In genomic region chr4:40719008-40719623, GRCh38 we compare ENCODE assay signal across 9 cellular contexts. TPM values are rescaled to one million over a fixed set of nuclear protein-coding genes. Genes with fewer than 3 reads are reported as not detected.
DNase-seq lines count a peak whose midpoint lies in the region; ATAC-seq, FAIRE-seq and TF ChIP-seq lines count a peak whose summit lies in the region.
"Had no signal": no experiment of that assay in that cellular context is flagged by ENCODE, and none has a peak within 500 bp of the region (broad histone marks: within the 10 kb centered on the region; RNA-seq: fewer than 3 reads in every experiment).

No MANE protein-coding gene starts in this region.

- peaks cover 14% of the 10 kb centered on the region for H3K27me3 Mint-ChIP-seq in stimulated activated naive CD8-positive, alpha-beta T cell treated with anti-CD3 and anti-CD28 coated beads, Interleukin-15, amount 100 ng/mL, for 72 hours

- FAIRE-seq in kidney (lab: Jason Lieb, UNC), result peak; percentile 42
- FAIRE-seq: endometrium had no signal

- TF ChIP-seq CTCF in WI38 (IDR thresholded peaks at IDR 0.05; ENCODE audit: low read depth, low read length) (peak; percentile 33; the same call in 1 of the 2 replicates), kidney (IDR thresholded peaks at IDR 0.05; ENCODE audit: borderline replicate concordance, extremely low read depth, insufficient read depth) (peak; percentile 73)

- no peak for DNase-seq in stimulated activated naive CD8-positive, alpha-beta T cell treated with anti-CD3 and anti-CD28 coated beads, Interleukin-15, amount 100 ng/mL, for 72 hours
- no peak for DNase-seq in stimulated activated naive CD8-positive, alpha-beta T cell treated with anti-CD3 and anti-CD28 coated beads, Interleukin-15, Interleukin-2, amounts not matched to agents 100 U/mL and 50 U/mL, for 24 hours
- DNase-seq in NCI-H1417 treated with DMSO at 0.1 percent for 48 hours (lab: John Stamatoyannopoulos, UW) (peak; percentile 35), kidney (no peak)
- no peak for DNase-seq in activated CD8-positive, alpha-beta memory T cell treated with anti-CD3 and anti-CD28 coated beads for 24 hours

- ATAC-seq in stimulated activated naive CD8-positive, alpha-beta T cell treated with anti-CD3 and anti-CD28 coated beads, Interleukin-15, amount 100 ng/mL, for 72 hours, result peak; percentile 69
- no peak for ATAC-seq in stimulated activated naive CD8-positive, alpha-beta T cell treated with anti-CD3 and anti-CD28 coated beads, Interleukin-15, Interleukin-2, amounts not matched to agents 100 U/mL and 50 U/mL, for 24 hours
- ATAC-seq in HG02588 (IDR thresholded peaks at IDR 0.05; ENCODE audit: unreplicated experiment) (peak; percentile 69), HG03378 (IDR thresholded peaks at IDR 0.05; ENCODE audit: unreplicated experiment) (no peak)

- H3K4me3 ChIP-seq in WI38 (ENCODE audit: low read depth, low read length) (no peak overlapping the region), kidney (ENCODE audit: low read length in 2 of 2) (no peak overlapping the region)

- no peaks in the 10 kb centered on the region for H3K36me3 ChIP-seq in kidney (ENCODE audit: control insufficient read depth in 1 of 2, insufficient read depth in 2 of 2, low read length in 2 of 2)

- H3K9ac ChIP-seq in kidney (ENCODE audit: low read length in 2 of 2), result no peak overlapping the region

- intact Hi-C loops in kidney (cut with DNase I), result no loop called here

- peaks cover 5% of the 10 kb centered on the region for H3K4me1 Mint-ChIP-seq in stimulated activated naive CD8-positive, alpha-beta T cell treated with anti-CD3 and anti-CD28 coated beads, Interleukin-15, amount 100 ng/mL, for 72 hours

- H3K9me3 ChIP-seq in kidney (ENCODE audit: control insufficient read depth in 1 of 2, low read length in 2 of 2), result no peaks in the 10 kb centered on the region

- H3K27ac ChIP-seq in kidney (ENCODE audit: low read depth in 2 of 2, low read length in 2 of 2), result peak overlapping the region; percentile 27 to 78

- H3K9me3 Mint-ChIP-seq in stimulated activated naive CD8-positive, alpha-beta T cell treated with anti-CD3 and anti-CD28 coated beads, Interleukin-15, amount 100 ng/mL, for 72 hours, result no peaks in the 10 kb centered on the region

- H3K27ac Mint-ChIP-seq in stimulated activated naive CD8-positive, alpha-beta T cell treated with anti-CD3 and anti-CD28 coated beads, Interleukin-15, amount 100 ng/mL, for 72 hours, result no peak overlapping the region

- H3K4me1 ChIP-seq in kidney (ENCODE audit: control insufficient read depth in 1 of 2, insufficient read depth in 1 of 2, low read depth in 1 of 2, low read length in 2 of 2), result peaks cover 0 to 3% of the 10 kb centered on the region in 2 donors

- no peak overlapping the region for H3K4me3 Mint-ChIP-seq in stimulated activated naive CD8-positive, alpha-beta T cell treated with anti-CD3 and anti-CD28 coated beads, Interleukin-15, amount 100 ng/mL, for 72 hours

RNA-seq across cellular contexts. Expression of gene NSUN7, which starts 30.6 kb away (rescaled TPM):
- total RNA-seq in kidney, result 7.6 TPM
- polyA plus RNA-seq in kidney (ENCODE audit: insufficient read depth, low read depth, low replicate concordance), result 4.1 TPM

Comparison
In these comparisons a context has a peak if more than half of its experiments do, and no peak if none do; other contexts are left out.
1. ATAC-seq: peak in stimulated activated naive CD8-positive, alpha-beta T cell treated with anti-CD3 and anti-CD28 coated beads, Interleukin-15, amount 100 ng/mL, for 72 hours (single experiment) and HG02588 (single experiment); none in stimulated activated naive CD8-positive, alpha-beta T cell treated with anti-CD3 and anti-CD28 coated beads, Interleukin-15, Interleukin-2, amounts not matched to agents 100 U/mL and 50 U/mL, for 24 hours (single experiment) and HG03378 (single experiment).